Comparison of ENCODE assay signal across 9 cellular contexts in the genomic region with DNA sequence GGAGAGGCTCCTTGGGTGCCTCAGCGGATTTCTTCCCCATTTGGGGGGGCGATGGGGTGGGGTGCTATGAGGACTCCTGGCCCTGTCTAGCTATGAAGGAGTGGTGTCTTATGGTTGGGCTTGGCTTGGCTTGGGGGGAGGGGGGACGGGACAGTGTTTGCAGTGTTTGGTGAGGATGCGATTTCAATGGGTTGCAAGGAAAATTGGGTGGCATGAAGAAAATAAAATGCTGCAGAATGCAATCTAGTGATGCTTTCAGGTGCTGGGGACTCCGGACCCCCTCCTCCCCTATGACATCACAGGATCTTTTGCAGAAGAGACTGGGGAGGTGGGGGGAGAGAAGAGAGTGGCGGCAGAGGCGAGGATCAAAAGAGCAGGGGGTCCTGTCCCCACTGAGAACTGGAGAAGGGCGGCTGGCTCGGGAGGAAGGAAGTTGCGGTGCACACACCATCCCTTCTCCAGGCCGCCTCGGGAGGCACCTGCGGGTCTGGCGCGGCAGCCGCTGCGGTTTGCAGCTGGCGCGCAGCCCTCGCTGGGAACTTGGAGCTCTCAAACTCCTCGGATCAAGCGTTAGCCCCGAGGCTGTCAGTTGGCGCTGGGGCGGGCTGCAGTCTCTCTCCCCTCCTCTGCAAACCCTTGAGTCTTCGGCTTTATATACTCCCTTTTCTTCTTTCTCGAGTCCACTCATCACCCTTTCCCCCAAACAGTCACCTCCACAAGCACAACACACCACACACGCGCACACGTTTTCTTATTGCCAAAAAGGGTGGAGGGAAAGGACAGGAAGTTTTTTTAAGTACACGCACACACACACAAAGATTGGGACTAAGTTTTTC.
DNase-seq lines count a peak whose midpoint lies in the region; ATAC-seq and TF ChIP-seq lines count a peak whose summit lies in the region.
"Had no signal": no experiment of that assay in that cellular context is flagged by ENCODE, and none has a peak within 500 bp of the region (broad histone marks: within the 10 kb centered on the region; RNA-seq: fewer than 3 reads in every experiment).

No MANE protein-coding gene starts in this region.

- dilution Hi-C loops in mammary epithelial cell (cut with HindIII; ENCODE audit: low sequenced_read_pairs), result no loop called here

- H3K9me3 ChIP-seq in mammary epithelial cell (replicated peaks; ENCODE audit: insufficient read depth, low read length) (peaks cover 2% of the 10 kb centered on the region), endocrine pancreas (ENCODE audit: control insufficient read depth, low read length) (no peaks in the 10 kb centered on the region), muscle layer of colon (ENCODE audit: low read length) (no peaks in the 10 kb centered on the region), body of pancreas (no peaks in the 10 kb centered on the region)

- no peaks in the 10 kb centered on the region for H3K36me3 Mint-ChIP-seq in MCF 10A (ENCODE audit: insufficient read depth, unreplicated experiment)
- H3K36me3 Mint-ChIP-seq in activated CD4-positive, alpha-beta T cell treated with anti-CD3 and anti-CD28 coated beads for 36 hours (ENCODE audit: low read depth), result no peaks in the 10 kb centered on the region

- POLR2A ChIA-PET in MCF 10A (lab: Yijun Ruan, JAX), result interaction anchor here (0.6 to 0.7 kb wide), 2 partner anchors 59 to 282 kb away, joined by 3 read pairs; no protein-coding TSS in a partner anchor
- POLR2A ChIA-PET in activated CD4-positive, alpha-beta T cell treated with anti-CD3 and anti-CD28 coated beads for 36 hours (lab: Charles Lee), result no interaction called here

- H3K27ac ChIP-seq in mammary epithelial cell (ENCODE audit: insufficient read depth, low read depth, low read length) (no peak overlapping the region), muscle layer of colon (ENCODE audit: low read depth, low read length) (peak overlapping the region; percentile 83), body of pancreas (peak overlapping the region in 1 of 4 donors; percentile 44)

- peaks cover 13% of the 10 kb centered on the region for H3K4me1 Mint-ChIP-seq in MCF 10A (ENCODE audit: insufficient read depth, unreplicated experiment)
- peaks cover 5% of the 10 kb centered on the region for H3K4me1 Mint-ChIP-seq in activated CD4-positive, alpha-beta T cell treated with anti-CD3 and anti-CD28 coated beads for 36 hours

- H3K9ac ChIP-seq in mammary epithelial cell (ENCODE audit: insufficient read depth, low read length), result no peak overlapping the region
- peak overlapping the region; percentile 98 for H3K9ac ChIP-seq in endocrine pancreas (ENCODE audit: control insufficient read depth, insufficient read depth, low read length)
- H3K9ac ChIP-seq in muscle layer of colon (ENCODE audit: low read length), result peak overlapping the region; percentile 68

- H4K20me1 ChIP-seq in mammary epithelial cell (ENCODE audit: insufficient read depth, low read length), result no peaks in the 10 kb centered on the region

- H3K9me3 Mint-ChIP-seq in MCF 10A (ENCODE audit: unreplicated experiment), result peaks cover 7% of the 10 kb centered on the region
- no peaks in the 10 kb centered on the region for H3K9me3 Mint-ChIP-seq in activated CD4-positive, alpha-beta T cell treated with anti-CD3 and anti-CD28 coated beads for 36 hours (ENCODE audit: low read depth)

- H3K27me3 ChIP-seq in mammary epithelial cell (ENCODE audit: insufficient read depth, low read length), result no peaks in the 10 kb centered on the region
- no peaks in the 10 kb centered on the region for H3K27me3 ChIP-seq in endocrine pancreas (ENCODE audit: control insufficient read depth, insufficient read depth, low read length)
- peaks cover 0 to 5% of the 10 kb centered on the region in 2 donors for H3K27me3 ChIP-seq in muscle layer of colon (ENCODE audit: control insufficient read depth in 1 of 2, insufficient read depth in 2 of 2, low read length in 2 of 2)
- H3K27me3 ChIP-seq in body of pancreas, result peaks cover 0 to 11% of the 10 kb centered on the region in 2 donors

- no peaks in the 10 kb centered on the region for H3K79me2 ChIP-seq in mammary epithelial cell (ENCODE audit: insufficient read depth, low read length)

- H3K4me2 ChIP-seq in mammary epithelial cell (ENCODE audit: insufficient read depth, low read depth, low read length), result no peak overlapping the region

- no peak for ATAC-seq in activated CD4-positive, alpha-beta T cell treated with anti-CD3 and anti-CD28 coated beads for 36 hours
- no peak for ATAC-seq in body of pancreas

- peak in 1 of 3 donors; percentile 8 for TF ChIP-seq POLR2A in body of pancreas (IDR thresholded peaks at IDR 0.05)

- CTCF ChIA-PET in MCF 10A (lab: Yijun Ruan, JAX) (interaction anchor here (0.7 kb wide), 1 partner anchor 558 kb away, joined by 3 read pairs; no protein-coding TSS in a partner anchor), mammary epithelial cell (lab: Charles Lee; ENCODE audit: low non-redundant PET) (no interaction called here)
- CTCF ChIA-PET in activated CD4-positive, alpha-beta T cell treated with anti-CD3 and anti-CD28 coated beads for 36 hours (lab: Charles Lee), result no interaction called here

- H3K4me3 Mint-ChIP-seq in MCF 10A (ENCODE audit: unreplicated experiment), result peak overlapping the region; percentile 74
- H3K4me3 Mint-ChIP-seq in activated CD4-positive, alpha-beta T cell treated with anti-CD3 and anti-CD28 coated beads for 36 hours, result no peak overlapping the region

- in situ Hi-C loops in mammary epithelial cell (cut with MboI; ENCODE audit: low sequenced_read_pairs in 2 of 2), result no loop called here

- peaks cover 16% of the 10 kb centered on the region for H3K27me3 Mint-ChIP-seq in MCF 10A (ENCODE audit: insufficient read depth, unreplicated experiment)
- H3K27me3 Mint-ChIP-seq in activated CD4-positive, alpha-beta T cell treated with anti-CD3 and anti-CD28 coated beads for 36 hours, result peaks cover 40% of the 10 kb centered on the region

- H2AFZ ChIP-seq in mammary epithelial cell (ENCODE audit: low read depth, low read length), result no peak overlapping the region

- peak; percentile 9 for DNase-seq in MCF 10A (ENCODE audit: unreplicated experiment)
- no peak for DNase-seq in mammary epithelial cell
- DNase-seq in NOMO-1 (lab: John Stamatoyannopoulos, UW; ENCODE audit: unreplicated experiment in 2 of 2), result no peak
- no peak for DNase-seq in activated CD4-positive, alpha-beta T cell treated with anti-CD3 and anti-CD28 coated beads for 36 hours
- DNase-seq in midbrain (lab: John Stamatoyannopoulos, UW), result no peak
- no peak for DNase-seq in body of pancreas
- DNase-seq: SIG-M5 had no signal

- H3K4me3 ChIP-seq in mammary epithelial cell (replicated peaks in 1 of 3; ENCODE audit: insufficient read depth in 1 of 3, low read depth in 2 of 3, low read length in 3 of 3) (no peak overlapping the region), endocrine pancreas (ENCODE audit: control insufficient read depth, insufficient read depth, low read length) (peak overlapping the region; percentile 79), muscle layer of colon (ENCODE audit: low read depth in 1 of 2, low read length in 2 of 2) (peak overlapping the region; percentile 70 to 78), body of pancreas (no peak overlapping the region)

- no TSS peak for BruUV-seq in MCF 10A (replicated peaks; lab: Mats Ljungman, UMichigan)
- no TSS peak for BruUV-seq in mammary epithelial cell (replicated peaks; lab: Mats Ljungman, UMichigan)

- H3K36me3 ChIP-seq in mammary epithelial cell (ENCODE audit: insufficient read depth, low read length) (no peaks in the 10 kb centered on the region), endocrine pancreas (ENCODE audit: control insufficient read depth, insufficient read depth, low read length) (no peaks in the 10 kb centered on the region), muscle layer of colon (ENCODE audit: insufficient read depth, low read length) (no peaks in the 10 kb centered on the region), body of pancreas (replicated peaks in 1 of 2; ENCODE audit: insufficient read depth in 1 of 2, low read depth in 2 of 2) (no peaks in the 10 kb centered on the region)

- no peak overlapping the region for H3K27ac Mint-ChIP-seq in MCF 10A (ENCODE audit: low read depth, unreplicated experiment)
- H3K27ac Mint-ChIP-seq in activated CD4-positive, alpha-beta T cell treated with anti-CD3 and anti-CD28 coated beads for 36 hours, result no peak overlapping the region

- WGBS in mammary epithelial cell (ENCODE audit: low coverage, missing lambda C conversion rate), result 2% methylated on average over 13 of the region's 31 CpGs
- 0 to 1% methylated on average over 25 to 31 of the region's 31 CpGs for WGBS in body of pancreas, 2 donors

- intact Hi-C loops in MCF 10A (cut with micrococcal nuclease), result loop anchor here (10.0 kb wide), 1 partner anchor 118 kb away; no protein-coding TSS in a partner anchor
- intact Hi-C loops in mammary epithelial cell (cut with micrococcal nuclease), result no loop called here
- intact Hi-C loops in activated CD4-positive, alpha-beta T cell treated with anti-CD3 and anti-CD28 coated beads for 36 hours (cut with DNase I, micrococcal nuclease), result loop anchor here in 1 of 2 experiments (10.0 kb wide), 1 partner anchor 68 kb away; no protein-coding TSS in a partner anchor
- intact Hi-C loops in body of pancreas (cut with DNase I), result no loop called here

- no peaks in the 10 kb centered on the region for H3K4me1 ChIP-seq in mammary epithelial cell (ENCODE audit: insufficient read depth, low read length)
- H3K4me1 ChIP-seq in endocrine pancreas (ENCODE audit: control insufficient read depth, insufficient read depth, low read length), result no peaks in the 10 kb centered on the region
- H3K4me1 ChIP-seq in muscle layer of colon (ENCODE audit: insufficient read depth, low read length), result peaks cover 11% of the 10 kb centered on the region
- peaks cover 21% of the 10 kb centered on the region for H3K4me1 ChIP-seq in body of pancreas

- TF ChIP-seq CTCF in MCF 10A (IDR thresholded peaks at IDR 0.05; ENCODE audit: unreplicated experiment), result no peak
- no peak for TF ChIP-seq CTCF in mammary epithelial cell (conservative IDR thresholded peaks at IDR 0.05 in 1 of 2, IDR thresholded peaks at IDR 0.05 in 1 of 2; ENCODE audit: extremely low read depth in 1 of 2, insufficient read depth in 1 of 2, low read depth in 1 of 2, low read length in 2 of 2)
- no peak for TF ChIP-seq CTCF in body of pancreas (IDR thresholded peaks at IDR 0.05)

Comparison
In these comparisons a context has a peak if more than half of its experiments do, and no peak if none do; other contexts are left out.
1. H3K4me3 ChIP-seq: peak in endocrine pancreas (single experiment) and muscle layer of colon (2 of 2); none in mammary epithelial cell (0 of 3) and body of pancreas (0 of 2).